In the genomic region with DNA sequence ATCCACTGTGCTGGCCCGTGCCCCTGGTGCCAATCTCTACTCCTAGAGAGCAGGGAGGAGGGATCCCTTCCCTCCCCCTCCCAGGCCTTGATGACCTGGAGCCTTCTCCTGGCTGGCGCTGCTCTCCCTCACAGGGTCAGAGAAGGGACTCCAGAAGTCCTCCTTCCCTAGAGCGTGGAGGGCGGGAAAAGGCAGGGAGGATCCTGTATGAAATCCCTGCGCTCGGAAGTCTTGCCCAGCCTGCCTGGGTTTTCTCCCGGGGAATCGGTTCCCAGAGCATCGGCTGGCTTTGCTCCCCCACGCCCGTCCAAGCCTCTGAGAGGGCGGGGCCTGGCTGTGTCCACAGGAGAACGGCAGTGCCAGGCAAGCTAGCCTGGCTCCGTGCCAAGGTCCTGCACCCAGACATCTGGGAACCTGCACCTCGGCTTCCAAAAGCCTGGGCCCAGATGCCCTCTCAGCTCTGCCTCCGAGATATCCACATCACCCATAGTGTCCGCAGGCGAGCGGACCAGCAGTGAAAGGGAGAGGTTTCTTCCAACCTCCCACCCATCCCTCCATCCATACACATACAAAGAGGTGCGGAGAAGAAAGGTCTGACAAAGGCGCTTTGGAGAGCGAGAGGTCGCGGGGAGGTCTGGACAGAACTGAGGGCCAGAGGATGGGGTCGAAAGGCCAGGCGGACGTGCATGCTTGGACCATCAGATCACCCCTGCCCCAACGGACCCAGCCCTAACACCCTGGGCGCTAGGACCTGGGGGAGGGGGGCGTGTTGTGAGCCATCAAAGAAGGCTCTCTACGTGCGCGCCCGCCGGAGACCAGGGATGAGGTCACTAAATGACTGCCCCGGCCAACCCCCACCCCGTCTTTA, we compare ENCODE assay signal across 8 cellular contexts. TPM values are rescaled to one million over a fixed set of nuclear protein-coding genes. Genes with fewer than 3 reads are reported as not detected.
DNase-seq lines count a peak whose midpoint lies in the region; ATAC-seq and TF ChIP-seq lines count a peak whose summit lies in the region.

No MANE protein-coding gene starts in this region.

- H3K27ac Mint-ChIP-seq in activated CD4-positive, alpha-beta T cell treated with anti-CD3 and anti-CD28 coated beads, Interleukin-2, amount 10 ng/mL, durations not matched to agents 24 days and 14 days: no peak overlapping the region
- no peak overlapping the region for H3K27ac Mint-ChIP-seq in endothelial cell (ENCODE audit: unreplicated experiment)

- DNase-seq in AG20443 (ENCODE audit: low spot score) (peak; percentile 82), HuH-7 (ENCODE audit: low spot score) (peak; percentile 64), endothelial cell (ENCODE audit: low spot score) (peak; percentile 62), mesendoderm (peak; percentile 92), substantia nigra (lab: John Stamatoyannopoulos, UW) (peak; percentile 57 to 96 (median 83)), HPDE6-E6E7 (ENCODE audit: extremely low spot score) (no peak)
- DNase-seq in activated CD4-positive, alpha-beta T cell treated with anti-CD3 and anti-CD28 coated beads, Interleukin-2, amount 10 ng/mL, durations not matched to agents 24 days and 14 days: peak; percentile 67

- no peaks in the 10 kb centered on the region for H3K79me2 ChIP-seq in mesendoderm (ENCODE audit: control insufficient read depth, insufficient read depth, low read length)

- H3K79me1 ChIP-seq in mesendoderm (ENCODE audit: low read length): no peaks in the 10 kb centered on the region

- peaks cover 58% of the 10 kb centered on the region for H3K27me3 Mint-ChIP-seq in activated CD4-positive, alpha-beta T cell treated with anti-CD3 and anti-CD28 coated beads, Interleukin-2, amount 10 ng/mL, durations not matched to agents 24 days and 14 days
- H3K27me3 Mint-ChIP-seq in endothelial cell (ENCODE audit: unreplicated experiment): peaks cover 11% of the 10 kb centered on the region

- H3K4me3 Mint-ChIP-seq in activated CD4-positive, alpha-beta T cell treated with anti-CD3 and anti-CD28 coated beads, Interleukin-2, amount 10 ng/mL, durations not matched to agents 24 days and 14 days: peak overlapping the region; percentile 53
- H3K4me3 Mint-ChIP-seq in endothelial cell (ENCODE audit: unreplicated experiment): peak overlapping the region; percentile 77

- intact Hi-C loops in activated CD4-positive, alpha-beta T cell treated with anti-CD3 and anti-CD28 coated beads, Interleukin-2, amount 10 ng/mL, durations not matched to agents 24 days and 14 days (cut with micrococcal nuclease): loop anchor here (5.0 kb wide), 1 partner anchor 91 kb away; no protein-coding TSS in a partner anchor

- H3K36me3 Mint-ChIP-seq in activated CD4-positive, alpha-beta T cell treated with anti-CD3 and anti-CD28 coated beads, Interleukin-2, amount 10 ng/mL, durations not matched to agents 24 days and 14 days (ENCODE audit: low read depth): no peaks in the 10 kb centered on the region
- H3K36me3 Mint-ChIP-seq in endothelial cell (ENCODE audit: low read depth, unreplicated experiment): no peaks in the 10 kb centered on the region

- no peak overlapping the region for H3K18ac ChIP-seq in mesendoderm (ENCODE audit: low read length)

- no peaks in the 10 kb centered on the region for H3K9me3 Mint-ChIP-seq in activated CD4-positive, alpha-beta T cell treated with anti-CD3 and anti-CD28 coated beads, Interleukin-2, amount 10 ng/mL, durations not matched to agents 24 days and 14 days
- no peaks in the 10 kb centered on the region for H3K9me3 Mint-ChIP-seq in endothelial cell (ENCODE audit: unreplicated experiment)

- H3K27me3 ChIP-seq in mesendoderm (ENCODE audit: insufficient read depth, low read length, poor library complexity): peaks cover 4% of the 10 kb centered on the region

- peaks cover 3% of the 10 kb centered on the region for H3K4me1 Mint-ChIP-seq in activated CD4-positive, alpha-beta T cell treated with anti-CD3 and anti-CD28 coated beads, Interleukin-2, amount 10 ng/mL, durations not matched to agents 24 days and 14 days
- H3K4me1 Mint-ChIP-seq in endothelial cell (ENCODE audit: unreplicated experiment): peaks cover 6% of the 10 kb centered on the region

- no peak overlapping the region for H3K4ac ChIP-seq in mesendoderm (ENCODE audit: low read depth, low read length)

- peak overlapping the region; percentile 90 for H3K4me2 ChIP-seq in mesendoderm (ENCODE audit: low read length)

- no peak overlapping the region for H2BK5ac ChIP-seq in mesendoderm (ENCODE audit: low read length)

- no peak overlapping the region for H3K23ac ChIP-seq in mesendoderm (ENCODE audit: low read length)

- peak overlapping the region; percentile 5 for H3K4me3 ChIP-seq in mesendoderm (ENCODE audit: low read length)

- no peaks in the 10 kb centered on the region for H3K36me3 ChIP-seq in mesendoderm (ENCODE audit: control insufficient read depth, insufficient read depth, low read length)

- peak overlapping the region; percentile 70 for H3K56ac ChIP-seq in mesendoderm (ENCODE audit: low read length)

- H3K4me1 ChIP-seq in mesendoderm (ENCODE audit: control insufficient read depth, low read depth, low read length): peaks cover 3% of the 10 kb centered on the region

- H3K9ac ChIP-seq in mesendoderm (ENCODE audit: low read length): peak overlapping the region; percentile 38

- H2BK15ac ChIP-seq in mesendoderm (replicated peaks; ENCODE audit: low read depth): no peak overlapping the region

- no peak overlapping the region for H4K5ac ChIP-seq in mesendoderm (ENCODE audit: low read length)

- no peak for TF ChIP-seq CTCF in endothelial cell (IDR thresholded peaks at IDR 0.05; ENCODE audit: unreplicated experiment)

- H2AK5ac ChIP-seq in mesendoderm (ENCODE audit: low read length): no peak overlapping the region

- H2BK120ac ChIP-seq in mesendoderm (ENCODE audit: low read depth, low read length): no peak overlapping the region

- H3K27ac ChIP-seq in mesendoderm (ENCODE audit: low read depth, low read length) (no peak overlapping the region), substantia nigra (ENCODE audit: low read depth, low read length, poor library complexity, severe bottlenecking) (peak overlapping the region; percentile 98)

- no CpG with 5 or more reads among the region's 37 CpGs for WGBS in mesendoderm (ENCODE audit: extremely low coverage, insufficient coverage, low lambda C conversion rate)

- H4K8ac ChIP-seq in mesendoderm (ENCODE audit: low read depth, low read length): no peak overlapping the region

- no peak for ATAC-seq in GM19395 (IDR thresholded peaks at IDR 0.05; ENCODE audit: unreplicated experiment)

RNA-seq across cellular contexts. Expression of gene MPP2, which starts 1.1 kb away (rescaled TPM):
- 0.83 and 1.3 TPM in 2 replicates for total RNA-seq in activated CD4-positive, alpha-beta T cell treated with anti-CD3 and anti-CD28 coated beads, Interleukin-2, amount 10 ng/mL, durations not matched to agents 24 days and 14 days
- 8.4 TPM for total RNA-seq in endothelial cell (ENCODE audit: unreplicated experiment)
- polyA plus RNA-seq in mesendoderm (2013, experiment 1 of 2): 7.5 TPM
- 7.9 TPM for polyA plus RNA-seq in mesendoderm (2013, experiment 2 of 2)

RNA-seq across cellular contexts. Expression of gene PPY, which starts 36.1 kb away (rescaled TPM):
- not detected in 2 replicates for total RNA-seq in activated CD4-positive, alpha-beta T cell treated with anti-CD3 and anti-CD28 coated beads, Interleukin-2, amount 10 ng/mL, durations not matched to agents 24 days and 14 days
- not detected for total RNA-seq in endothelial cell (ENCODE audit: unreplicated experiment)
- polyA plus RNA-seq in mesendoderm (2013, experiment 1 of 2): not detected
- not detected for polyA plus RNA-seq in mesendoderm (2013, experiment 2 of 2)

RNA-seq across cellular contexts. Expression of gene PYY, which starts 47.5 kb away (rescaled TPM):
- 0.26 TPM in 1 of 2 replicates, not detected in the other for total RNA-seq in activated CD4-positive, alpha-beta T cell treated with anti-CD3 and anti-CD28 coated beads, Interleukin-2, amount 10 ng/mL, durations not matched to agents 24 days and 14 days
- not detected for total RNA-seq in endothelial cell (ENCODE audit: unreplicated experiment)
- 0.69 TPM for polyA plus RNA-seq in mesendoderm (2013, experiment 1 of 2)
- 0.67 TPM for polyA plus RNA-seq in mesendoderm (2013, experiment 2 of 2)

RNA-seq across cellular contexts. Expression of gene CD300LG, which starts 59.2 kb away (rescaled TPM):
- not detected in 2 replicates for total RNA-seq in activated CD4-positive, alpha-beta T cell treated with anti-CD3 and anti-CD28 coated beads, Interleukin-2, amount 10 ng/mL, durations not matched to agents 24 days and 14 days
- total RNA-seq in endothelial cell (ENCODE audit: unreplicated experiment): 5.4 TPM
- not detected for polyA plus RNA-seq in mesendoderm (2013, experiment 1 of 2)
- polyA plus RNA-seq in mesendoderm (2013, experiment 2 of 2): not detected
